ENCODE assay signal across 10 cellular contexts in the genomic region with DNA sequence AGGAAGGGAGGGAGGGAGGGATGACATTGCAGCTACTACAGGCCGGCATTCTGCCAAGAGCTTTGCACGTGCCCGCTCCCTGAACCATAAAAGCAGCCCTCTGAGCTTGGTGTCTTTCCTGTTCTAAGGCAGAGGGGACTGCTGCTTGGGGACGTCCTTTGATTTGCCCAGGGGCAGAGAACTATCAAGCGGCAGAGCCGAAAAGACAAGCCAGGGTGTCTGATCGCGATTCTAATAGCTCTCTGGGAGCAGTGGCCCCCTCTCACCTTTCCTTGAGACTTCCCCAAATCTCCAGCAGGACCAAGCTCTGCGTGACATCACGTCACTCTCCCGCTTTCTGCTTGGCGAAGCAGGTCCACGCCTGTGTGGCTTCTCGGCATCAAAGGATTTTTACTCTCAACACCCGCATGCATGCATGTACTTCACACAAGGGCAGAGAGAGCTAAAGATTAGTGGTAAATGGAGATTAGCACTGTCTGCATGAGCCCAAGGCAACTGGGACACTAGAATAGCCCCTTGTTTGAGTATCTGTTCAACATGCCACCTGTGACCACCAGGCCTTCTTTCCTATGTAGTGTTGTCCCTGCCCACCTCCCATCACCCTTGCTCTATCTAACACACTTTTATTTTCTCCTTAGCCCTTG.
DNase-seq lines count a peak whose midpoint lies in the region; ATAC-seq lines count a peak whose summit lies in the region.
"Had no signal": no experiment of that assay in that cellular context is flagged by ENCODE, and none has a peak within 500 bp of the region (broad histone marks: within the 10 kb centered on the region; RNA-seq: fewer than 3 reads in every experiment).

No MANE protein-coding gene starts in this region.

- H3K4me1 Mint-ChIP-seq in activated CD8-positive, alpha-beta memory T cell treated with anti-CD3 and anti-CD28 coated beads, Interleukin-2, amount 10 ng/mL, durations not matched to agents 7 days and 5 days, result peaks cover 2% of the 10 kb centered on the region
- no peaks in the 10 kb centered on the region for H3K4me1 Mint-ChIP-seq in activated naive CD4-positive, alpha-beta T cell treated with anti-CD3 and anti-CD28 coated beads for 36 hours (ENCODE audit: low read depth)

- intact Hi-C loops in activated naive CD4-positive, alpha-beta T cell treated with anti-CD3 and anti-CD28 coated beads for 36 hours (cut with micrococcal nuclease), result no loop called here

- H3K27ac Mint-ChIP-seq in activated CD8-positive, alpha-beta memory T cell treated with anti-CD3 and anti-CD28 coated beads, Interleukin-2, amount 10 ng/mL, durations not matched to agents 7 days and 5 days, result no peak overlapping the region
- no peak overlapping the region for H3K27ac Mint-ChIP-seq in activated naive CD4-positive, alpha-beta T cell treated with anti-CD3 and anti-CD28 coated beads for 36 hours

- WGBS in urinary bladder, result 42% methylated on average over 15 of the region's 15 CpGs

- ATAC-seq in activated CD8-positive, alpha-beta memory T cell treated with anti-CD3 and anti-CD28 coated beads, Interleukin-2, amount 10 ng/mL, durations not matched to agents 7 days and 5 days, result no peak
- no peak for ATAC-seq in HG02938 (IDR thresholded peaks at IDR 0.05; ENCODE audit: unreplicated experiment)
- ATAC-seq: SK-N-SH treated with all-trans-retinoic acid at 6 μM for 48 hours had no signal

- H3K36me3 ChIP-seq in SJCRH30 (no peaks in the 10 kb centered on the region), urinary bladder (ENCODE audit: insufficient read depth) (no peaks in the 10 kb centered on the region)

- H3K27ac ChIP-seq in SJCRH30 (no peak overlapping the region), urinary bladder (ENCODE audit: low read depth) (peak overlapping the region; percentile 0)

- no peaks in the 10 kb centered on the region for H3K27me3 Mint-ChIP-seq in activated CD8-positive, alpha-beta memory T cell treated with anti-CD3 and anti-CD28 coated beads, Interleukin-2, amount 10 ng/mL, durations not matched to agents 7 days and 5 days
- peaks cover 22% of the 10 kb centered on the region for H3K27me3 Mint-ChIP-seq in activated naive CD4-positive, alpha-beta T cell treated with anti-CD3 and anti-CD28 coated beads for 36 hours (ENCODE audit: low read depth)

- H3K27me3 ChIP-seq in SJCRH30, result no peaks in the 10 kb centered on the region

- peaks cover 11% of the 10 kb centered on the region for H3K9me3 Mint-ChIP-seq in activated CD8-positive, alpha-beta memory T cell treated with anti-CD3 and anti-CD28 coated beads, Interleukin-2, amount 10 ng/mL, durations not matched to agents 7 days and 5 days (ENCODE audit: low read depth)
- peaks cover 7% of the 10 kb centered on the region for H3K9me3 Mint-ChIP-seq in activated naive CD4-positive, alpha-beta T cell treated with anti-CD3 and anti-CD28 coated beads for 36 hours

- peak; percentile 51 to 60 for DNase-seq in NCI-H2081 (lab: John Stamatoyannopoulos, UW)
- DNase-seq in NCI-H2081 treated with DMSO at 0.1 percent for 48 hours (lab: John Stamatoyannopoulos, UW), result no peak
- peak; percentile 31 to 54 for DNase-seq in SJCRH30
- DNase-seq in kidney tubule cell (ENCODE audit: low spot score), result peak; percentile 19
- DNase-seq in activated CD8-positive, alpha-beta memory T cell treated with anti-CD3 and anti-CD28 coated beads, Interleukin-2, amount 10 ng/mL, durations not matched to agents 7 days and 5 days, result no peak
- DNase-seq in activated naive CD4-positive, alpha-beta T cell treated with anti-CD3 and anti-CD28 coated beads for 36 hours, result no peak
- DNase-seq: NCI-H146 had no signal

- CTCF ChIA-PET in activated CD8-positive, alpha-beta memory T cell treated with anti-CD3 and anti-CD28 coated beads, Interleukin-2, amount 10 ng/mL, durations not matched to agents 7 days and 5 days (lab: Charles Lee), result no interaction called here
- CTCF ChIA-PET in activated naive CD4-positive, alpha-beta T cell treated with anti-CD3 and anti-CD28 coated beads for 36 hours (lab: Charles Lee), result interaction anchor here (0.6 kb wide), 1 partner anchor 303 kb away, joined by 5 read pairs; no protein-coding TSS in a partner anchor

- no peaks in the 10 kb centered on the region for H3K9me3 ChIP-seq in SJCRH30 (replicated peaks)

- H3K4me3 ChIP-seq in SJCRH30, result peak overlapping the region; percentile 23
- H3K4me3 ChIP-seq in urinary bladder (ENCODE audit: low read depth, low read length), result no peak overlapping the region

- H3K4me1 ChIP-seq in SJCRH30 (no peaks in the 10 kb centered on the region), urinary bladder (ENCODE audit: insufficient read depth) (no peaks in the 10 kb centered on the region)

- H3K36me3 Mint-ChIP-seq in activated CD8-positive, alpha-beta memory T cell treated with anti-CD3 and anti-CD28 coated beads, Interleukin-2, amount 10 ng/mL, durations not matched to agents 7 days and 5 days, result no peaks in the 10 kb centered on the region
- H3K36me3 Mint-ChIP-seq in activated naive CD4-positive, alpha-beta T cell treated with anti-CD3 and anti-CD28 coated beads for 36 hours (ENCODE audit: low read depth), result peaks cover 3% of the 10 kb centered on the region

- H3K4me3 Mint-ChIP-seq in activated CD8-positive, alpha-beta memory T cell treated with anti-CD3 and anti-CD28 coated beads, Interleukin-2, amount 10 ng/mL, durations not matched to agents 7 days and 5 days, result no peak overlapping the region
- no peak overlapping the region for H3K4me3 Mint-ChIP-seq in activated naive CD4-positive, alpha-beta T cell treated with anti-CD3 and anti-CD28 coated beads for 36 hours

Comparison
In these comparisons a context has a peak if more than half of its experiments do, and no peak if none do; other contexts are left out.
1. DNase-seq: peak in NCI-H2081 (2 of 2), SJCRH30 (2 of 2) and kidney tubule cell (single experiment); none in NCI-H2081 treated with DMSO at 0.1 percent for 48 hours (single experiment), activated CD8-positive, alpha-beta memory T cell treated with anti-CD3 and anti-CD28 coated beads, Interleukin-2, amount 10 ng/mL, durations not matched to agents 7 days and 5 days (single experiment) and activated naive CD4-positive, alpha-beta T cell treated with anti-CD3 and anti-CD28 coated beads for 36 hours (single experiment).